ENCODE assay signal across 17 cellular contexts in genomic region chr19:6039541-6040225, GRCh38.
DNase-seq lines count a peak whose midpoint lies in the region; ATAC-seq, FAIRE-seq and TF ChIP-seq lines count a peak whose summit lies in the region.
"Had no signal": no experiment of that assay in that cellular context is flagged by ENCODE, and none has a peak within 500 bp of the region (broad histone marks: within the 10 kb centered on the region; RNA-seq: fewer than 3 reads in every experiment).

No MANE protein-coding gene starts in this region.

- H3K4me3 ChIP-seq in right lobe of liver (no peak overlapping the region), HepG2 (replicated peaks in 1 of 3; ENCODE audit: insufficient read depth in 1 of 3, low read depth in 2 of 3, low read length in 3 of 3) (no peak overlapping the region), upper lobe of right lung (no peak overlapping the region), foreskin fibroblast (ENCODE audit: low read depth in 1 of 2, low read length in 2 of 2) (no peak overlapping the region)
- H3K4me3 ChIP-seq: GM23248, vagina had no signal

- H3K9me3 ChIP-seq in right lobe of liver (no peaks in the 10 kb centered on the region), HepG2 (ENCODE audit: low read length) (no peaks in the 10 kb centered on the region), upper lobe of right lung (no peaks in the 10 kb centered on the region)
- H3K9me3 ChIP-seq: vagina had no signal

- H4K20me1 ChIP-seq in HepG2 (ENCODE audit: insufficient read depth, low read length), result no peaks in the 10 kb centered on the region

- TF ChIP-seq POLR2A in right lobe of liver (IDR thresholded peaks at IDR 0.05), result no peak
- no peak for TF ChIP-seq POLR2A in HepG2 (IDR thresholded peaks at IDR 0.05; ENCODE audit: insufficient read depth in 1 of 2, low read depth in 2 of 2, low read length in 2 of 2)

- H3K36me3 ChIP-seq in right lobe of liver, result no peaks in the 10 kb centered on the region
- no peaks in the 10 kb centered on the region for H3K36me3 ChIP-seq in HepG2 (replicated peaks in 1 of 2; ENCODE audit: control insufficient read depth in 1 of 2, insufficient read depth in 2 of 2, low read length in 2 of 2)
- no peaks in the 10 kb centered on the region for H3K36me3 ChIP-seq in upper lobe of right lung
- H3K36me3 ChIP-seq: brain microvascular endothelial cell, vagina had no signal

- no peak for TF ChIP-seq RAD21 in HepG2 (CRISPR knock-in tag; IDR thresholded peaks at IDR 0.05)

- no peak overlapping the region for H3K27ac ChIP-seq in right lobe of liver
- no peak overlapping the region for H3K27ac ChIP-seq in HepG2 (ENCODE audit: extremely low read length, insufficient read depth, low read length)
- no peak overlapping the region for H3K27ac ChIP-seq in upper lobe of right lung
- H3K27ac ChIP-seq: brain microvascular endothelial cell, GM23248, vagina had no signal

- no peaks in the 10 kb centered on the region for H3K27me3 ChIP-seq in right lobe of liver
- no peaks in the 10 kb centered on the region for H3K27me3 ChIP-seq in HepG2 (ENCODE audit: control insufficient read depth in 1 of 2, insufficient read depth in 2 of 2, low read length in 2 of 2)
- no peaks in the 10 kb centered on the region for H3K27me3 ChIP-seq in upper lobe of right lung
- H3K27me3 ChIP-seq: brain microvascular endothelial cell, vagina had no signal

- DNase-seq in right lobe of liver (peak in 2 of 3 donors; percentile 5 to 35), HepG2 (ENCODE audit: low spot score) (no peak), left lobe of liver (ENCODE audit: low spot score) (peak; percentile 41), upper lobe of right lung (peak; percentile 33), NOMO-1 treated with DMSO at 0.1 percent for 48 hours (lab: John Stamatoyannopoulos, UW; ENCODE audit: unreplicated experiment) (no peak), SK-N-DZ (ENCODE audit: low spot score) (no peak), foreskin fibroblast (no peak)
- peak; percentile 46 for DNase-seq in activated CD8-positive, alpha-beta memory T cell treated with anti-CD3 and anti-CD28 coated beads, Interleukin-2, amount 50 U/mL, for 48 hours
- DNase-seq: activated CD4-positive, alpha-beta T cell treated with anti-CD3 and anti-CD28 coated beads for 1 hour; activated effector memory CD4-positive, alpha-beta T cell treated with anti-CD3 and anti-CD28 coated beads, Interleukin-2, amount 50 U/mL, for 16 hours; brain microvascular endothelial cell; GF-D8; GM23248; NCI-H2029; NCI-H774 had no signal

- in situ Hi-C loops in HepG2 (cut with HindIII; ENCODE audit: extremely low pct_ligation_motif_present, low pct_unique_long_range_greater_than_20kb), result loop anchor here (25.0 kb wide), 1 partner anchor 273 kb away; no protein-coding TSS in a partner anchor

- peak in 1 of 4 donors; percentile 16 for ATAC-seq in right lobe of liver
- ATAC-seq in HepG2, result no peak
- ATAC-seq in left lobe of liver, result no peak
- peak; percentile 11 for ATAC-seq in upper lobe of right lung

- no peak overlapping the region for H3K9ac ChIP-seq in HepG2 (ENCODE audit: insufficient read depth, low read depth, low read length)
- H3K9ac ChIP-seq: GM23248 had no signal

- intact Hi-C loops in right lobe of liver (cut with DNase I) (loop anchor here in 1 of 2 donors (5.0 kb wide), 1 partner anchor 93 kb away; no protein-coding TSS in a partner anchor), HepG2 (cut with micrococcal nuclease; ENCODE audit: unreplicated experiment) (no loop called here), upper lobe of right lung (cut with DNase I) (no loop called here)

- H2AFZ ChIP-seq in HepG2 (ENCODE audit: low read length), result no peak overlapping the region
- H2AFZ ChIP-seq: GM23248 had no signal

- no peak for FAIRE-seq in HepG2 (lab: Jason Lieb, UNC)
- FAIRE-seq: HTR-8/SVneo had no signal

- no TSS peak for BruUV-seq in HepG2 (replicated peaks; lab: Mats Ljungman, UMichigan)

- WGBS in right lobe of liver (ENCODE audit: insufficient coverage, low coverage, low lambda C conversion rate, missing lambda C conversion rate), result 93% methylated on average over 11 of the region's 33 CpGs
- 79% methylated on average over 27 of the region's 33 CpGs for WGBS in HepG2 (ENCODE audit: low lambda C conversion rate)

- H3K4me2 ChIP-seq in HepG2 (ENCODE audit: low read depth, low read length), result no peak overlapping the region

- TF ChIP-seq CTCF in right lobe of liver (IDR thresholded peaks at IDR 0.05), result no peak
- TF ChIP-seq CTCF in HepG2 (CRISPR knock-in tag; IDR thresholded peaks at IDR 0.05), result no peak
- TF ChIP-seq CTCF in upper lobe of right lung (IDR thresholded peaks at IDR 0.05), result no peak
- no peak for TF ChIP-seq CTCF in foreskin fibroblast (IDR thresholded peaks at IDR 0.05; ENCODE audit: low read depth, low read length)

- CTCF ChIA-PET in HepG2 (lab: Yijun Ruan, JAX; ENCODE audit: low intra/inter-chr PET ratio, low total read pairs), result no interaction called here

- POLR2A ChIA-PET in HepG2 (lab: Yijun Ruan, JAX), result no interaction called here

- H3K4me1 ChIP-seq in right lobe of liver (no peaks in the 10 kb centered on the region), HepG2 (ENCODE audit: insufficient read depth, low read length) (no peaks in the 10 kb centered on the region), upper lobe of right lung (no peaks in the 10 kb centered on the region)

- no peaks in the 10 kb centered on the region for H3K79me2 ChIP-seq in HepG2 (ENCODE audit: insufficient read depth, low read length)

- TF ChIP-seq EP300 in HepG2 (IDR thresholded peaks at IDR 0.05; ENCODE audit: low read depth in 2 of 2, low read length in 2 of 2), result no peak
- TF ChIP-seq EP300 in HepG2 (CRISPR knock-in tag; IDR thresholded peaks at IDR 0.05; ENCODE audit: borderline replicate concordance), result no peak

TF ChIP-seq in HepG2, 621 proteins besides CTCF, POLR2A, EP300 and RAD21:
- TF ChIP-seq CEBPG (CRISPR knock-in tag; IDR thresholded peaks at IDR 0.05) (no peak), KAT8 (CRISPR knock-in tag; IDR thresholded peaks at IDR 0.05) (no peak)

Comparison
In these comparisons a context has a peak if more than half of its experiments do, and no peak if none do; other contexts are left out.
1. DNase-seq: peak in right lobe of liver (2 of 3), activated CD8-positive, alpha-beta memory T cell treated with anti-CD3 and anti-CD28 coated beads, Interleukin-2, amount 50 U/mL, for 48 hours (single experiment), left lobe of liver (single experiment) and upper lobe of right lung (single experiment); none in HepG2 (single experiment), NOMO-1 treated with DMSO at 0.1 percent for 48 hours (single experiment), SK-N-DZ (single experiment) and foreskin fibroblast (0 of 2).